Comparison of ENCODE assay signal across 16 cellular contexts in genomic region chrX:73979551-73980131, GRCh38.
A peak's percentile ranks its signal among the peaks of the same experiment; 100 is the strongest.
DNase-seq lines count a peak whose midpoint lies in the region; ATAC-seq, FAIRE-seq and TF ChIP-seq lines count a peak whose summit lies in the region.
"Had no signal": no experiment of that assay in that cellular context is flagged by ENCODE, and none has a peak within 500 bp of the region (broad histone marks: within the 10 kb centered on the region; RNA-seq: fewer than 3 reads in every experiment).

No MANE protein-coding gene starts in this region.

- no peak overlapping the region for H2AFZ ChIP-seq in osteoblast (ENCODE audit: low read length)

- no peak for DNase-seq in activated naive CD4-positive, alpha-beta T cell treated with anti-CD3 and anti-CD28 coated beads, Interleukin-2, amount 10 ng/mL, durations not matched to agents 7 days and 5 days
- DNase-seq in SK-N-MC (ENCODE audit: low read depth, low spot score), result no peak
- DNase-seq in pancreas, result no peak
- no peak for DNase-seq in hepatic stellate cell (ENCODE audit: low spot score)
- DNase-seq in stimulated activated CD4-positive, alpha-beta T cell treated with anti-CD3 and anti-CD28 coated beads, Interleukin-2, amount 100 ng/mL, for 48 hours, result no peak
- no peak for DNase-seq in osteoblast (ENCODE audit: insufficient read length, low spot score, missing footprints)
- DNase-seq: Caco-2, KG1, NCI-H1436 treated with DMSO at 0.1 percent for 48 hours, NCI-H2029 treated with DMSO at 0.1 percent for 48 hours, NCI-H524 had no signal

- peak overlapping the region; percentile 15 for H3K4me3 Mint-ChIP-seq in activated naive CD4-positive, alpha-beta T cell treated with anti-CD3 and anti-CD28 coated beads, Interleukin-2, amount 50 U/mL, for 24 hours
- no peak overlapping the region for H3K4me3 Mint-ChIP-seq in activated naive CD4-positive, alpha-beta T cell treated with anti-CD3 and anti-CD28 coated beads, Interleukin-2, amount 10 ng/mL, durations not matched to agents 7 days and 5 days

- CTCF ChIA-PET in activated naive CD4-positive, alpha-beta T cell treated with anti-CD3 and anti-CD28 coated beads, Interleukin-2, amount 10 ng/mL, durations not matched to agents 7 days and 5 days (lab: Charles Lee), result no interaction called here

- H3K4me3 ChIP-seq in SK-N-MC (no peak overlapping the region), pancreas (no peak overlapping the region), osteoblast (ENCODE audit: insufficient read depth, low read length) (no peak overlapping the region)
- H3K4me3 ChIP-seq: BLaER1 treated with 17β-estradiol and CSF1 and Interleukin-3, amounts not matched to agents 10 nM and 100 nM; HAP-1 had no signal

- H3K4me1 Mint-ChIP-seq in activated naive CD4-positive, alpha-beta T cell treated with anti-CD3 and anti-CD28 coated beads, Interleukin-2, amount 50 U/mL, for 24 hours, result peaks cover 56% of the 10 kb centered on the region
- H3K4me1 Mint-ChIP-seq in activated naive CD4-positive, alpha-beta T cell treated with anti-CD3 and anti-CD28 coated beads, Interleukin-2, amount 10 ng/mL, durations not matched to agents 7 days and 5 days, result peaks cover 22% of the 10 kb centered on the region

- FAIRE-seq in endometrium (lab: Jason Lieb, UNC) (peak; percentile 60), pancreas (lab: Jason Lieb, UNC) (peak; percentile 29)
- FAIRE-seq: HepG2 had no signal

- H3K4me1 ChIP-seq in pancreas (peaks cover 0 to 3% (median 0%) of the 10 kb centered on the region in 3 donors), osteoblast (ENCODE audit: insufficient read depth, low read length) (no peaks in the 10 kb centered on the region)

- H3K9me3 ChIP-seq in SK-N-MC (ENCODE audit: low read depth, low read length), result no peaks in the 10 kb centered on the region
- no peaks in the 10 kb centered on the region for H3K9me3 ChIP-seq in pancreas
- H3K9me3 ChIP-seq in osteoblast (ENCODE audit: low read depth, low read length), result no peaks in the 10 kb centered on the region
- H3K9me3 ChIP-seq: Caco-2, HAP-1 had no signal

- H3K27ac Mint-ChIP-seq in activated naive CD4-positive, alpha-beta T cell treated with anti-CD3 and anti-CD28 coated beads, Interleukin-2, amount 50 U/mL, for 24 hours, result peak overlapping the region; percentile 51
- H3K27ac Mint-ChIP-seq in activated naive CD4-positive, alpha-beta T cell treated with anti-CD3 and anti-CD28 coated beads, Interleukin-2, amount 10 ng/mL, durations not matched to agents 7 days and 5 days, result no peak overlapping the region

- peaks cover 30% of the 10 kb centered on the region for H4K20me1 ChIP-seq in osteoblast (ENCODE audit: insufficient read depth, low read length)

- H3K27ac ChIP-seq in SK-N-MC, result 0 out of 2 replicates have a peak overlapping the region, but pooled peaks have one; percentile 16
- H3K27ac ChIP-seq in pancreas, result no peak overlapping the region
- H3K27ac ChIP-seq in osteoblast (ENCODE audit: low read depth, low read length), result no peak overlapping the region
- H3K27ac ChIP-seq: BLaER1 treated with 17β-estradiol and CSF1 and Interleukin-3, amounts not matched to agents 10 nM and 100 nM had no signal

- no peaks in the 10 kb centered on the region for H3K27me3 Mint-ChIP-seq in activated naive CD4-positive, alpha-beta T cell treated with anti-CD3 and anti-CD28 coated beads, Interleukin-2, amount 50 U/mL, for 24 hours
- no peaks in the 10 kb centered on the region for H3K27me3 Mint-ChIP-seq in activated naive CD4-positive, alpha-beta T cell treated with anti-CD3 and anti-CD28 coated beads, Interleukin-2, amount 10 ng/mL, durations not matched to agents 7 days and 5 days

- 64 to 81% methylated on average over 5 of the region's 5 CpGs for WGBS in pancreas, 2 donors

- no peaks in the 10 kb centered on the region for H3K36me3 Mint-ChIP-seq in activated naive CD4-positive, alpha-beta T cell treated with anti-CD3 and anti-CD28 coated beads, Interleukin-2, amount 50 U/mL, for 24 hours
- H3K36me3 Mint-ChIP-seq in activated naive CD4-positive, alpha-beta T cell treated with anti-CD3 and anti-CD28 coated beads, Interleukin-2, amount 10 ng/mL, durations not matched to agents 7 days and 5 days, result peaks cover 7% of the 10 kb centered on the region

- no peaks in the 10 kb centered on the region for H3K9me3 Mint-ChIP-seq in activated naive CD4-positive, alpha-beta T cell treated with anti-CD3 and anti-CD28 coated beads, Interleukin-2, amount 50 U/mL, for 24 hours
- H3K9me3 Mint-ChIP-seq in activated naive CD4-positive, alpha-beta T cell treated with anti-CD3 and anti-CD28 coated beads, Interleukin-2, amount 10 ng/mL, durations not matched to agents 7 days and 5 days, result no peaks in the 10 kb centered on the region

- H3K79me2 ChIP-seq in osteoblast (ENCODE audit: insufficient read depth, low read length), result peaks cover 69% of the 10 kb centered on the region

- no peak overlapping the region for H3K9ac ChIP-seq in SK-N-MC (ENCODE audit: insufficient read length)
- H3K9ac ChIP-seq: BLaER1 treated with 17β-estradiol and CSF1 and Interleukin-3, amounts not matched to agents 10 nM and 100 nM had no signal

- intact Hi-C loops in pancreas (cut with DNase I), result no loop called here

- no peak overlapping the region for H3K4me2 ChIP-seq in osteoblast (ENCODE audit: insufficient read depth, low read length)
- H3K4me2 ChIP-seq: BLaER1 treated with 17β-estradiol and CSF1 and Interleukin-3, amounts not matched to agents 10 nM and 100 nM had no signal

- peaks cover 28% of the 10 kb centered on the region for H3K36me3 ChIP-seq in SK-N-MC (ENCODE audit: insufficient read depth, low read length)
- no peaks in the 10 kb centered on the region for H3K36me3 ChIP-seq in pancreas
- H3K36me3 ChIP-seq in osteoblast (ENCODE audit: insufficient read depth, low read length), result no peaks in the 10 kb centered on the region
- H3K36me3 ChIP-seq: HAP-1 had no signal

- no peak for TF ChIP-seq CTCF in pancreas (IDR thresholded peaks at IDR 0.05)
- TF ChIP-seq CTCF in osteoblast (IDR thresholded peaks at IDR 0.05; ENCODE audit: extremely low read depth, low read depth, low read length), result no peak

- no peak for ATAC-seq in pancreas
- ATAC-seq: HepG2 had no signal

- H3K27me3 ChIP-seq in pancreas, result no peaks in the 10 kb centered on the region
- H3K27me3 ChIP-seq in osteoblast (ENCODE audit: insufficient read depth, low read length), result no peaks in the 10 kb centered on the region
- H3K27me3 ChIP-seq: BLaER1 treated with 17β-estradiol and CSF1 and Interleukin-3, amounts not matched to agents 10 nM and 100 nM had no signal
